Comparison of ENCODE assay signal across 11 cellular contexts in genomic region chr6:135012764-135013163, GRCh38. TPM values are rescaled to one million over a fixed set of nuclear protein-coding genes. Genes with fewer than 3 reads are reported as not detected.
DNase-seq lines count a peak whose midpoint lies in the region; ATAC-seq and TF ChIP-seq lines count a peak whose summit lies in the region.
"Had no signal": no experiment of that assay in that cellular context is flagged by ENCODE, and none has a peak within 500 bp of the region (broad histone marks: within the 10 kb centered on the region; RNA-seq: fewer than 3 reads in every experiment).

No MANE protein-coding gene starts in this region.

- no peaks in the 10 kb centered on the region for H3K9me3 Mint-ChIP-seq in activated T-cell treated with anti-CD3 and anti-CD28 coated beads, Interleukin-2, amount 50 U/mL, for 72 hours
- no peaks in the 10 kb centered on the region for H3K9me3 Mint-ChIP-seq in activated T-cell treated with anti-CD3 and anti-CD28 coated beads, Interleukin-2, amount 50 U/mL, for 4 hours
- no peaks in the 10 kb centered on the region for H3K9me3 Mint-ChIP-seq in chondrocyte (ENCODE audit: low read depth)
- H3K9me3 Mint-ChIP-seq: nephron had no signal

- no peaks in the 10 kb centered on the region for H4K20me1 ChIP-seq in Loucy (ENCODE audit: insufficient read depth, low read length, poor library complexity, severe bottlenecking)
- H4K20me1 ChIP-seq: BLaER1 had no signal

- no peak for ATAC-seq in activated T-cell treated with anti-CD3 and anti-CD28 coated beads, Interleukin-2, amount 50 U/mL, for 72 hours (replicated peaks in 1 of 2)
- no peak for ATAC-seq in activated T-cell treated with anti-CD3 and anti-CD28 coated beads, Interleukin-2, amount 50 U/mL, for 4 hours
- no peak for ATAC-seq in GM18858 (IDR thresholded peaks at IDR 0.05; ENCODE audit: unreplicated experiment)

- intact Hi-C loops in sigmoid colon (cut with DNase I) = no loop called here

- no peaks in the 10 kb centered on the region for H3K9me3 ChIP-seq in Loucy (ENCODE audit: insufficient read depth, low read depth, low read length)
- no peaks in the 10 kb centered on the region for H3K9me3 ChIP-seq in sigmoid colon

- DNase-seq in activated T-cell treated with anti-CD3 and anti-CD28 coated beads, Interleukin-2, amount 50 U/mL, for 72 hours = no peak
- DNase-seq in activated T-cell treated with anti-CD3 and anti-CD28 coated beads, Interleukin-2, amount 50 U/mL, for 4 hours = no peak
- no peak for DNase-seq in chondrocyte (ENCODE audit: low spot score)
- DNase-seq in renal cortical epithelial cell (ENCODE audit: low read depth) = peak; percentile 66
- DNase-seq in sigmoid colon = no peak
- DNase-seq in NCI-H2029 (lab: John Stamatoyannopoulos, UW) = no peak
- DNase-seq: foreskin melanocyte had no signal

- no peak for TF ChIP-seq POLR2A in sigmoid colon (IDR thresholded peaks at IDR 0.05)

- peak overlapping the region; percentile 33 to 64 for H3K4me3 Mint-ChIP-seq in activated T-cell treated with anti-CD3 and anti-CD28 coated beads, Interleukin-2, amount 50 U/mL, for 72 hours
- no peak overlapping the region for H3K4me3 Mint-ChIP-seq in activated T-cell treated with anti-CD3 and anti-CD28 coated beads, Interleukin-2, amount 50 U/mL, for 4 hours
- H3K4me3 Mint-ChIP-seq in chondrocyte (ENCODE audit: unreplicated experiment) = no peak overlapping the region
- H3K4me3 Mint-ChIP-seq: nephron had no signal

- H3F3A ChIP-seq in Loucy (ENCODE audit: low read depth) = peaks cover 7% of the 10 kb centered on the region

- peaks cover 41% of the 10 kb centered on the region for H3K4me1 ChIP-seq in Loucy (ENCODE audit: insufficient read depth, low read length, poor library complexity, severe bottlenecking)
- H3K4me1 ChIP-seq in sigmoid colon = no peaks in the 10 kb centered on the region

- H3K36me3 Mint-ChIP-seq in activated T-cell treated with anti-CD3 and anti-CD28 coated beads, Interleukin-2, amount 50 U/mL, for 72 hours (ENCODE audit: insufficient read depth in 2 of 2) = peaks cover 6 to 15% of the 10 kb centered on the region in 2 donors
- peaks cover 9% of the 10 kb centered on the region for H3K36me3 Mint-ChIP-seq in activated T-cell treated with anti-CD3 and anti-CD28 coated beads, Interleukin-2, amount 50 U/mL, for 4 hours (ENCODE audit: insufficient read depth)
- peaks cover 2% of the 10 kb centered on the region for H3K36me3 Mint-ChIP-seq in chondrocyte (ENCODE audit: low read depth)

- no peak overlapping the region for H3K9ac ChIP-seq in Loucy (ENCODE audit: low read depth, low read length, poor library complexity, severe bottlenecking)
- H3K9ac ChIP-seq: BLaER1 had no signal

- no peaks in the 10 kb centered on the region for H3K9me2 ChIP-seq in Loucy (replicated peaks; ENCODE audit: low read depth, low read length)

- H3K27ac Mint-ChIP-seq in activated T-cell treated with anti-CD3 and anti-CD28 coated beads, Interleukin-2, amount 50 U/mL, for 72 hours = peak overlapping the region; percentile 62
- no peak overlapping the region for H3K27ac Mint-ChIP-seq in chondrocyte (ENCODE audit: unreplicated experiment)
- H3K27ac Mint-ChIP-seq: nephron had no signal

- H3K4me3 ChIP-seq in Loucy (ENCODE audit: low read length, poor library complexity, severe bottlenecking) = no peak overlapping the region
- H3K4me3 ChIP-seq in sigmoid colon = no peak overlapping the region
- H3K4me3 ChIP-seq: BLaER1 had no signal

- TF ChIP-seq EP300 in sigmoid colon (IDR thresholded peaks at IDR 0.05) = no peak

- H3K27ac ChIP-seq in sigmoid colon = no peak overlapping the region
- H3K27ac ChIP-seq: BLaER1 had no signal

- peaks cover 56% of the 10 kb centered on the region for H3K4me1 Mint-ChIP-seq in activated T-cell treated with anti-CD3 and anti-CD28 coated beads, Interleukin-2, amount 50 U/mL, for 72 hours (ENCODE audit: low read depth)
- H3K4me1 Mint-ChIP-seq in activated T-cell treated with anti-CD3 and anti-CD28 coated beads, Interleukin-2, amount 50 U/mL, for 4 hours (ENCODE audit: low read depth) = peaks cover 63% of the 10 kb centered on the region
- H3K4me1 Mint-ChIP-seq in chondrocyte (ENCODE audit: low read depth) = peaks cover 10% of the 10 kb centered on the region
- H3K4me1 Mint-ChIP-seq: nephron had no signal

- H2AFZ ChIP-seq in Loucy (ENCODE audit: low read length) = no peak overlapping the region

- H3K36me3 ChIP-seq in Loucy (ENCODE audit: insufficient read depth, low read length) (no peaks in the 10 kb centered on the region), sigmoid colon (no peaks in the 10 kb centered on the region)

- H3K27me3 Mint-ChIP-seq in activated T-cell treated with anti-CD3 and anti-CD28 coated beads, Interleukin-2, amount 50 U/mL, for 72 hours (ENCODE audit: low read depth) = no peaks in the 10 kb centered on the region
- H3K27me3 Mint-ChIP-seq in activated T-cell treated with anti-CD3 and anti-CD28 coated beads, Interleukin-2, amount 50 U/mL, for 4 hours (ENCODE audit: low read depth) = no peaks in the 10 kb centered on the region
- H3K27me3 Mint-ChIP-seq in chondrocyte (ENCODE audit: low read depth) = no peaks in the 10 kb centered on the region

- H3K27me3 ChIP-seq in Loucy (ENCODE audit: insufficient read depth, low read length, poor library complexity, severe bottlenecking) = no peaks in the 10 kb centered on the region
- H3K27me3 ChIP-seq in sigmoid colon = no peaks in the 10 kb centered on the region
- H3K27me3 ChIP-seq: BLaER1 had no signal

- H3K4me2 ChIP-seq in Loucy (ENCODE audit: low read depth, low read length, poor library complexity, severe bottlenecking) = peak overlapping the region; percentile 68
- H3K4me2 ChIP-seq: BLaER1 had no signal

- H3K79me2 ChIP-seq in Loucy (ENCODE audit: insufficient read depth, low read length) = peaks cover 34% of the 10 kb centered on the region; the same call in 1 of the 2 replicates

- TF ChIP-seq CTCF in Loucy (conservative IDR thresholded peaks at IDR 0.05; ENCODE audit: low read length) = no peak
- peak; percentile 3 for TF ChIP-seq CTCF in chondrocyte (IDR thresholded peaks at IDR 0.05)
- no peak for TF ChIP-seq CTCF in sigmoid colon (IDR thresholded peaks at IDR 0.05)

RNA-seq across cellular contexts. Expression of gene HBS1L, which starts 41.9 kb away (rescaled TPM):
- 100 to 1,000 TPM; 175 to 193 TPM for total RNA-seq in activated T-cell treated with anti-CD3 and anti-CD28 coated beads, Interleukin-2, amount 50 U/mL, for 72 hours
- total RNA-seq in activated T-cell treated with anti-CD3 and anti-CD28 coated beads, Interleukin-2, amount 50 U/mL, for 4 hours = 10 to 100 TPM; 72.8 to 92.3 (median 85.3) TPM
- total RNA-seq in chondrocyte (69.3 to 72.8 TPM (median 70.4 TPM) in 3 replicates), renal cortical epithelial cell (115 and 154 TPM in 2 replicates), sigmoid colon (10 to 100 TPM; 37.1 to 61.9 (median 53.3) TPM)
- polyA plus RNA-seq in sigmoid colon = 10 to 100 TPM; 14.4 to 35.8 (median 33.5) TPM

Comparison
In these comparisons a context has a peak if more than half of its experiments do, and no peak if none do; other contexts are left out.
1. H3K4me3 Mint-ChIP-seq: peak in activated T-cell treated with anti-CD3 and anti-CD28 coated beads, Interleukin-2, amount 50 U/mL, for 72 hours (2 of 2); none in activated T-cell treated with anti-CD3 and anti-CD28 coated beads, Interleukin-2, amount 50 U/mL, for 4 hours (single experiment) and chondrocyte (single experiment).